In the genomic region with DNA sequence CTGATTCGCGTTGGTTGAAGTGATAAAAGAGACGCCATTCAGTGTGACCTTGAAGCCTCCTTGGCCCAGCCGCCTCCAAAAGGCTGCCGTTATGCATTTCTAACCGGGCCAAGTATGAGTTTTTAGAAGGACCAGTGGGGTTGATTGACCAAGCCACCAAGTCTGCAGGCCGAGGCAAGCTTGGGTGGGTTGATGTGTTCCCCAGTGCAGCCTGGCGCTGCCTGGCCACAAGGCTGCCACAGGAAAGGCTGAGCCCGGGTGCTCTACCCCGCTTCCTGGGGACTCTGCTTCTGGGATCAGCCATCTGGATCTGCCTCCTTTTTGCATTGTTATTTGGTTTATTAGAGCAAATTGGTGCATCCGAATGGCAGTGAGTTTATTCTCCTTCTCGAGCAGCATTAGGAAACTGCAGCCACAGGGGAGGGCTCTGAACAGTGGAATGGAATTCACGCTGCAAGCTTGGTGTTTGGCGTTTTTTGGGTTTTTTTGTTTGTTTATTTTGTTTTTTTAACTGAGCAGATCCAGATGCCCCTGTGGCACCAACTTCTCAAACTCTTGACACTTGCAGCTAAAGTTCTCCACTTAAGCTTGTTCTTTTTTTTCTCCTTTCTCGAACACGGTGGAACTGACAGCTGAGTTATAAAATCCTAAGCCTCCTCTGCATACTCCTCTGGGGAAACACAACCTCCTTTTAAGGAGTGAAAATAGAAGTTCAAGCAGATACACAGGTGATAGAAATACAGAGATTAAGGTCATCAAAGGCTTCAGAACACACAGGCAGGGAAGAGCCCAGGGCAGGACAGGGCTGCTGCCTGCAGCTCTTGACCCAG, we compare ENCODE assay signal across 13 cellular contexts.
"Had no signal": no experiment of that assay in that cellular context is flagged by ENCODE, and none has a peak within 500 bp of the region (broad histone marks: within the 10 kb centered on the region; RNA-seq: fewer than 3 reads in every experiment).

No MANE protein-coding gene starts in this region.

- H3K4me3 Mint-ChIP-seq: activated T-helper 17 cell treated with anti-CD3 and anti-CD28 coated beads, Interleukin-2, amount 50 U/mL, for 72 hours; brain; memory B cell had no signal

- H3K4me1 Mint-ChIP-seq: activated T-helper 17 cell treated with anti-CD3 and anti-CD28 coated beads, Interleukin-2, amount 50 U/mL, for 72 hours had no signal

- ATAC-seq: activated T-helper 17 cell treated with anti-CD3 and anti-CD28 coated beads, Interleukin-2, amount 50 U/mL, for 72 hours; left lobe of liver; right cardiac atrium had no signal

- DNase-seq: activated CD4-positive, alpha-beta T cell treated with anti-CD3 and anti-CD28 coated beads, Interleukin-2, amount 50 U/mL, for 1 hour; activated naive CD4-positive, alpha-beta T cell treated with anti-CD3 and anti-CD28 coated beads, Interleukin-2, amount 50 U/mL, for 16 hours; activated T-cell treated with anti-CD3 and anti-CD28 coated beads for 4 hours; cerebellar nuclear complex; foreskin keratinocyte; right cardiac atrium; stimulated activated CD4-positive, alpha-beta T cell treated with anti-CD3 and anti-CD28 coated beads, Interleukin-1b, Interleukin-23, amount 100 ng/mL, for 48 hours; stimulated activated naive CD4-positive, alpha-beta T cell treated with Interleukin-2 at 50 U/mL for 16 hours; T-helper 2 cell had no signal

- H3K4me1 ChIP-seq: foreskin keratinocyte had no signal

- H3K36me3 Mint-ChIP-seq: memory B cell had no signal

- H3K27ac Mint-ChIP-seq: activated T-helper 17 cell treated with anti-CD3 and anti-CD28 coated beads, Interleukin-2, amount 50 U/mL, for 72 hours; brain; memory B cell had no signal

- H3K27ac ChIP-seq: foreskin keratinocyte had no signal

- H3K9me3 Mint-ChIP-seq: activated T-helper 17 cell treated with anti-CD3 and anti-CD28 coated beads, Interleukin-2, amount 50 U/mL, for 72 hours; memory B cell had no signal
